Comparison of ENCODE assay signal across 9 cellular contexts in the genomic region with DNA sequence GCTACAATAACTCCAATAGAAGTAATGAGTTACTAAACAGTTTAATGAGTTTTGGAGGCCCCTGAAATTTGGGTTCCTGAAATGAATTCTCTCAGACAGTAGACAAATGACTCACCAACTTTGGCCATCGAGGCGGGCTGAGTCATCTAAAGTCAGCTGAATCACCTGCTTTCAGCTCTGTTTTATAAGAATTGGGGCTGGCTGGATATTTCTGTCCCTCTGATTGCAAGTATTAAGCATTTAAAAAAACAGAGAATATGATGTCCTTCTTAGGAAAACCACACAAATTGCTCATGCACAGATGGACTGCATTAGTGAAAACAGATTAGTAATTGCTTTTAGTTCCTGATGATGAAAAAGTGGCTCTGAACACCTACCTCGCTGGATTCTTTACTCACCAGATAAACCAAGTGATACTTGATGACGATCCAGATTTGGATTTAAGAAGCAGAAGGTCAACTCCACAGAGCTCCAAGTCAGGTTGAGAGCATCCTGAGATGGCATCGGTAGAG. TPM values are rescaled to one million over a fixed set of nuclear protein-coding genes. Genes with fewer than 3 reads are reported as not detected.
DNase-seq lines count a peak whose midpoint lies in the region; ATAC-seq, FAIRE-seq and TF ChIP-seq lines count a peak whose summit lies in the region.
"Had no signal": no experiment of that assay in that cellular context is flagged by ENCODE, and none has a peak within 500 bp of the region (broad histone marks: within the 10 kb centered on the region; RNA-seq: fewer than 3 reads in every experiment).

No MANE protein-coding gene starts in this region.

- H3K4me1 ChIP-seq in ACC112 (ENCODE audit: control insufficient read depth, insufficient read depth, low read length, unreplicated experiment) = peaks cover 20% of the 10 kb centered on the region
- H3K4me1 ChIP-seq in skeletal muscle satellite cell (ENCODE audit: control insufficient read depth, insufficient read depth, low read length) = peaks cover 22% of the 10 kb centered on the region

- FAIRE-seq in GM12892 (lab: Jason Lieb, UNC) = no peak
- FAIRE-seq: endometrium had no signal

- ATAC-seq in GM19397 (IDR thresholded peaks at IDR 0.05; ENCODE audit: unreplicated experiment) (peak; percentile 84), HG03442 (IDR thresholded peaks at IDR 0.05; ENCODE audit: unreplicated experiment) (peak; percentile 92)

- H3K27me3 ChIP-seq in ACC112 (ENCODE audit: insufficient read depth, low read length) (no peaks in the 10 kb centered on the region), skeletal muscle satellite cell (ENCODE audit: control insufficient read depth, insufficient read depth, low read length) (no peaks in the 10 kb centered on the region)

- TF ChIP-seq CTCF in epithelial cell of proximal tubule (conservative IDR thresholded peaks at IDR 0.05; ENCODE audit: low read depth, low read length) = no peak

- no peaks in the 10 kb centered on the region for H3K9me3 ChIP-seq in skeletal muscle satellite cell (replicated peaks; ENCODE audit: low read length)

- DNase-seq in activated CD4-positive, alpha-beta T cell treated with anti-CD3 and anti-CD28 coated beads, Interleukin-2, amount 50 U/mL, for 4 hours = peak; percentile 49 to 54
- DNase-seq in epithelial cell of proximal tubule (ENCODE audit: low read depth) (peak; percentile 85), NCI-H128 (lab: John Stamatoyannopoulos, UW; ENCODE audit: unreplicated experiment) (no peak), GM12892 (ENCODE audit: insufficient read length) (no peak)

- H3K4me3 ChIP-seq in ACC112 (ENCODE audit: low read depth, low read length) (peak overlapping the region; percentile 38; the same call in 1 of the 2 replicates), epithelial cell of proximal tubule (ENCODE audit: low read depth, low read length) (no peak overlapping the region), skeletal muscle satellite cell (ENCODE audit: low read length) (no peak overlapping the region)

- H3K4me2 ChIP-seq in skeletal muscle satellite cell (ENCODE audit: low read length) = peak overlapping the region; percentile 64

- H2AFZ ChIP-seq in ACC112 (ENCODE audit: low read length, unreplicated experiment) = peak overlapping the region; percentile 58

- no peak for TF ChIP-seq POLR2A in GM12892 (IDR thresholded peaks at IDR 0.05; ENCODE audit: low read depth, low read length)

- H3K9ac ChIP-seq in skeletal muscle satellite cell (ENCODE audit: low read depth, low read length) = peak overlapping the region; percentile 4

- no peaks in the 10 kb centered on the region for H3K79me2 ChIP-seq in ACC112 (ENCODE audit: control insufficient read depth, insufficient read depth, low read length, unreplicated experiment)

- H3K27ac ChIP-seq in ACC112 (ENCODE audit: low read depth, low read length) = peak overlapping the region; percentile 67

- H3K36me3 ChIP-seq in ACC112 (ENCODE audit: insufficient read depth, low read length) (no peaks in the 10 kb centered on the region), skeletal muscle satellite cell (ENCODE audit: insufficient read depth, low read length) (no peaks in the 10 kb centered on the region)

RNA-seq across cellular contexts. Expression of a gene that starts 59.1 kb away (rescaled TPM):
- 2.0 and 2.9 TPM in 2 replicates for total RNA-seq in epithelial cell of proximal tubule
- 0.25 and 0.44 TPM in 2 replicates for total RNA-seq in skeletal muscle satellite cell (2012; rRNA removed)
- not detected for polyA plus RNA-seq in GM12892 (2012; ENCODE audit: missing spikeins)

Comparison
In these comparisons a context has a peak if more than half of its experiments do, and no peak if none do; other contexts are left out.
1. DNase-seq: peak in activated CD4-positive, alpha-beta T cell treated with anti-CD3 and anti-CD28 coated beads, Interleukin-2, amount 50 U/mL, for 4 hours (2 of 2) and epithelial cell of proximal tubule (single experiment); none in NCI-H128 (single experiment) and GM12892 (single experiment).